Comparison of ENCODE assay signal across 1 cellular context in the genomic region with DNA sequence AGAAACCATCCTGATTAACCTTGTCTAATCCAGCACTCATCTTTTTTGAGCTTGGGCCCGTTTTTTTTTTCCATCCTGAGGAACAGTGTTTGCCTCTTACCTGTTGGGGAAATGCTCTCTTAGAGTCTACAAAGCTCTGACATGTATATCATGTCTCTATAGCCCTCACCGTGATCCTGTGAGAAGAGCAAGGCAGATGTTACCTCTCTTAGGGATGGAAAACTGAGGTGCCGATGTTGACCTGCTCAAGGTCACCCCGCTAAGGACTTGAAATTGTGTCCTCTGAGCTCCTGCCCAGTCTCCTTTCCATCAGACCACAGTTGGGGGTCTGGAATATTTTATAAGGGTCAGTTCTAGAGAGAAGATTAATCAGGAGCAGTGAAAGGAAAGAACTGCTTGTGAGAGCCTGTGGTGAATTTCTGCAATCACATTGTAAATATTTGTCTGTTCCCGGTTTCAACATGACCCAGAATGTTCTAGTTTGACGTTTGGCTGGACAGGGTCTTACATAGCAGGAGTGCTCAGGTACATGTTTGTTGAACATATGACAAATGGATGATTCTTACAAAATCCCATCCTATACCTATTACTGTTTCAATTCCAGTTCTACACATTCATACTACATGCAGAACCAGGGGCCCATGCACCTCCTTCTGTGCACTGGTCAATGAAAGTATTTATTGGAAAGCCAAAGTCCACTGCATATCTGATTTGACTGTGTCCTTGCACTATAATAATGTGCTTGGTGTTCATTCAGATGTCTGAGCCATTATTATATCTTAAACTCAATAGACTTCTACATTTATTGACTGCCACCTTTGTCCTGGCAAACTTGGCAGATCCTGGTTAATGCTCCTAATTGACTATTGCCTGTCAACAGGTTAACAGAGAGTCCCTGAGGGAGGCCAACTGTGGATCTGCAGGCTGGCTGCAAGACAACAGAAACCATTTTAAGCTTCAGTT.
A peak's percentile ranks its signal among the peaks of the same experiment; 100 is the strongest.
TF ChIP-seq lines count a peak whose summit lies in the region.

No MANE protein-coding gene starts in this region.

TF ChIP-seq in HepG2, 621 proteins besides CTCF, POLR2A, EP300 and RAD21 (continued from another document and continues in another):
- no peak for TF ChIP-seq JUND (CRISPR knock-in tag; IDR thresholded peaks at IDR 0.05)
- TF ChIP-seq ZNF280D (CRISPR knock-in tag; IDR thresholded peaks at IDR 0.05) = no peak
- no peak for TF ChIP-seq TAF15 (IDR thresholded peaks at IDR 0.05; ENCODE audit: low read depth, low read length, poor library complexity, severe bottlenecking)
- TF ChIP-seq GATAD2A (CRISPR knock-in tag; IDR thresholded peaks at IDR 0.05) = peak; percentile 76
- TF ChIP-seq FOSL2 (CRISPR knock-in tag; IDR thresholded peaks at IDR 0.05) = no peak
- TF ChIP-seq, protein P1, sequence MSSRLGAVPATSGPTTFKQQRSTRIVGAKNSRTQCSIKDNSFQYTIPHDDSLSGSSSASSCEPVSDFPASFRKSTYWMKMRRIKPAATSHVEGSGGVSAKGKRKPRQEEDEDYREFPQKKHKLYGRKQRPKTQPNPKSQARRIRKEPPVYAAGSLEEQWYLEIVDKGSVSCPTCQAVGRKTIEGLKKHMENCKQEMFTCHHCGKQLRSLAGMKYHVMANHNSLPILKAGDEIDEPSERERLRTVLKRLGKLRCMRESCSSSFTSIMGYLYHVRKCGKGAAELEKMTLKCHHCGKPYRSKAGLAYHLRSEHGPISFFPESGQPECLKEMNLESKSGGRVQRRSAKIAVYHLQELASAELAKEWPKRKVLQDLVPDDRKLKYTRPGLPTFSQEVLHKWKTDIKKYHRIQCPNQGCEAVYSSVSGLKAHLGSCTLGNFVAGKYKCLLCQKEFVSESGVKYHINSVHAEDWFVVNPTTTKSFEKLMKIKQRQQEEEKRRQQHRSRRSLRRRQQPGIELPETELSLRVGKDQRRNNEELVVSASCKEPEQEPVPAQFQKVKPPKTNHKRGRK (CRISPR knock-in tag; IDR thresholded peaks at IDR 0.05) = no peak
- TF ChIP-seq ZNF776 (CRISPR knock-in tag; IDR thresholded peaks at IDR 0.05) = no peak
- no peak for TF ChIP-seq TP53 (CRISPR knock-in tag; conservative IDR thresholded peaks at IDR 0.05)
- no peak for TF ChIP-seq MAF1 (CRISPR knock-in tag; IDR thresholded peaks at IDR 0.05; ENCODE audit: borderline replicate concordance)
- TF ChIP-seq SMARCC2 (IDR thresholded peaks at IDR 0.05) = no peak
- peak; percentile 48; the same call in 1 of the 2 replicates for TF ChIP-seq NCOA2 (CRISPR knock-in tag; IDR thresholded peaks at IDR 0.05)
- no peak for TF ChIP-seq U2AF2 (IDR thresholded peaks at IDR 0.05; ENCODE audit: low read depth, low read length)
- no peak for TF ChIP-seq KAT2B (IDR thresholded peaks at IDR 0.05; ENCODE audit: borderline replicate concordance, low read depth, low read length)
- TF ChIP-seq ZNF101 (CRISPR knock-in tag; IDR thresholded peaks at IDR 0.05; ENCODE audit: borderline replicate concordance, low read depth) = no peak
- no peak for TF ChIP-seq ZNF260 (CRISPR knock-in tag; IDR thresholded peaks at IDR 0.05; ENCODE audit: borderline replicate concordance, low read depth)
- TF ChIP-seq NKX3-1 (CRISPR knock-in tag; IDR thresholded peaks at IDR 0.05) = no peak
- TF ChIP-seq ZNF766 (CRISPR knock-in tag; IDR thresholded peaks at IDR 0.05; ENCODE audit: borderline replicate concordance) = no peak
- TF ChIP-seq ZFP90 (CRISPR knock-in tag; IDR thresholded peaks at IDR 0.05; ENCODE audit: borderline replicate concordance) = no peak
- TF ChIP-seq ZBTB20 (CRISPR knock-in tag; IDR thresholded peaks at IDR 0.05; ENCODE audit: borderline replicate concordance, low read depth) = no peak
- no peak for TF ChIP-seq ZNF460 (CRISPR knock-in tag; IDR thresholded peaks at IDR 0.05; ENCODE audit: borderline replicate concordance)
- TF ChIP-seq MXI1 (IDR thresholded peaks at IDR 0.05; ENCODE audit: borderline replicate concordance, low read depth, low read length) = no peak
- TF ChIP-seq, protein P2, sequence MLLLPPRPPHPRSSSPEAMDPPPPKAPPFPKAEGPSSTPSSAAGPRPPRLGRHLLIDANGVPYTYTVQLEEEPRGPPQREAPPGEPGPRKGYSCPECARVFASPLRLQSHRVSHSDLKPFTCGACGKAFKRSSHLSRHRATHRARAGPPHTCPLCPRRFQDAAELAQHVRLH (CRISPR knock-in tag; IDR thresholded peaks at IDR 0.05; ENCODE audit: borderline replicate concordance, low read depth) = no peak
- TF ChIP-seq MTF2 (CRISPR knock-in tag; IDR thresholded peaks at IDR 0.05; ENCODE audit: borderline replicate concordance) = no peak
- TF ChIP-seq, protein P3, sequence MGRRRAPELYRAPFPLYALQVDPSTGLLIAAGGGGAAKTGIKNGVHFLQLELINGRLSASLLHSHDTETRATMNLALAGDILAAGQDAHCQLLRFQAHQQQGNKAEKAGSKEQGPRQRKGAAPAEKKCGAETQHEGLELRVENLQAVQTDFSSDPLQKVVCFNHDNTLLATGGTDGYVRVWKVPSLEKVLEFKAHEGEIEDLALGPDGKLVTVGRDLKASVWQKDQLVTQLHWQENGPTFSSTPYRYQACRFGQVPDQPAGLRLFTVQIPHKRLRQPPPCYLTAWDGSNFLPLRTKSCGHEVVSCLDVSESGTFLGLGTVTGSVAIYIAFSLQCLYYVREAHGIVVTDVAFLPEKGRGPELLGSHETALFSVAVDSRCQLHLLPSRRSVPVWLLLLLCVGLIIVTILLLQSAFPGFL (CRISPR knock-in tag; IDR thresholded peaks at IDR 0.05) = no peak
- TF ChIP-seq ATF7-NPFF (CRISPR knock-in tag; IDR thresholded peaks at IDR 0.05; ENCODE audit: low read depth) = no peak
- TF ChIP-seq STAT5B (CRISPR knock-in tag; IDR thresholded peaks at IDR 0.05) = no peak
- no peak for TF ChIP-seq SMAD9 (CRISPR knock-in tag; IDR thresholded peaks at IDR 0.05)
- peak in 1 of 2 experiments; percentile 36; a peak in 1 of 4 replicates for TF ChIP-seq KLF16 (CRISPR knock-in tag; IDR thresholded peaks at IDR 0.05)
- TF ChIP-seq ZNF343 (CRISPR knock-in tag; IDR thresholded peaks at IDR 0.05) = no peak
- TF ChIP-seq RBM22 (optimal IDR thresholded peaks at IDR 0.05; ENCODE audit: low read length) = no peak
- no peak for TF ChIP-seq KDM3A (CRISPR knock-in tag; IDR thresholded peaks at IDR 0.05; ENCODE audit: low read depth)
- TF ChIP-seq THAP11 (CRISPR knock-in tag; IDR thresholded peaks at IDR 0.05) = peak; percentile 29; the same call in 1 of the 2 replicates
- TF ChIP-seq ZNF274 (CRISPR knock-in tag; IDR thresholded peaks at IDR 0.05) = no peak
- TF ChIP-seq, protein P4, sequence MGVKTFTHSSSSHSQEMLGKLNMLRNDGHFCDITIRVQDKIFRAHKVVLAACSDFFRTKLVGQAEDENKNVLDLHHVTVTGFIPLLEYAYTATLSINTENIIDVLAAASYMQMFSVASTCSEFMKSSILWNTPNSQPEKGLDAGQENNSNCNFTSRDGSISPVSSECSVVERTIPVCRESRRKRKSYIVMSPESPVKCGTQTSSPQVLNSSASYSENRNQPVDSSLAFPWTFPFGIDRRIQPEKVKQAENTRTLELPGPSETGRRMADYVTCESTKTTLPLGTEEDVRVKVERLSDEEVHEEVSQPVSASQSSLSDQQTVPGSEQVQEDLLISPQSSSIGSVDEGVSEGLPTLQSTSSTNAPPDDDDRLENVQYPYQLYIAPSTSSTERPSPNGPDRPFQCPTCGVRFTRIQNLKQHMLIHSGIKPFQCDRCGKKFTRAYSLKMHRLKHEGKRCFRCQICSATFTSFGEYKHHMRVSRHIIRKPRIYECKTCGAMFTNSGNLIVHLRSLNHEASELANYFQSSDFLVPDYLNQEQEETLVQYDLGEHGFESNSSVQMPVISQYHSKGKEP (CRISPR knock-in tag; IDR thresholded peaks at IDR 0.05) = no peak
- no peak for TF ChIP-seq JUN (CRISPR knock-in tag; IDR thresholded peaks at IDR 0.05)
- TF ChIP-seq CSRNP1 (CRISPR knock-in tag; IDR thresholded peaks at IDR 0.05) = no peak
- no peak for TF ChIP-seq ZFP36L2 (CRISPR knock-in tag; IDR thresholded peaks at IDR 0.05)
- no peak for TF ChIP-seq RAD51 (IDR thresholded peaks at IDR 0.05; ENCODE audit: borderline replicate concordance)
- TF ChIP-seq ZNF790 (CRISPR knock-in tag; IDR thresholded peaks at IDR 0.05; ENCODE audit: borderline replicate concordance) = no peak
- no peak for TF ChIP-seq DR1 (CRISPR knock-in tag; IDR thresholded peaks at IDR 0.05)
- 0 out of 2 replicates have a peak, but pooled peaks have one; percentile 18 for TF ChIP-seq MED1 (CRISPR knock-in tag; IDR thresholded peaks at IDR 0.05)
- TF ChIP-seq ZNF563 (CRISPR knock-in tag; IDR thresholded peaks at IDR 0.05) = no peak
- TF ChIP-seq NFYB (CRISPR knock-in tag; IDR thresholded peaks at IDR 0.05) = no peak
- no peak; the same call in 1 of the 2 replicates for TF ChIP-seq HOXA5 (CRISPR knock-in tag; IDR thresholded peaks at IDR 0.05)
- peak; percentile 68 for TF ChIP-seq ONECUT2 (CRISPR knock-in tag; IDR thresholded peaks at IDR 0.05)
- peak; percentile 46; the same call in 1 of the 2 replicates for TF ChIP-seq FOXO1 (CRISPR knock-in tag; IDR thresholded peaks at IDR 0.05)
- TF ChIP-seq AKNA (CRISPR knock-in tag; IDR thresholded peaks at IDR 0.05; ENCODE audit: borderline replicate concordance) = no peak
- no peak for TF ChIP-seq ZUFSP (CRISPR knock-in tag; IDR thresholded peaks at IDR 0.05; ENCODE audit: borderline replicate concordance)
- TF ChIP-seq NCOR1 (IDR thresholded peaks at IDR 0.05; ENCODE audit: borderline replicate concordance, low read length) = no peak
